ENCODE assay signal across 16 cellular contexts in the genomic region with DNA sequence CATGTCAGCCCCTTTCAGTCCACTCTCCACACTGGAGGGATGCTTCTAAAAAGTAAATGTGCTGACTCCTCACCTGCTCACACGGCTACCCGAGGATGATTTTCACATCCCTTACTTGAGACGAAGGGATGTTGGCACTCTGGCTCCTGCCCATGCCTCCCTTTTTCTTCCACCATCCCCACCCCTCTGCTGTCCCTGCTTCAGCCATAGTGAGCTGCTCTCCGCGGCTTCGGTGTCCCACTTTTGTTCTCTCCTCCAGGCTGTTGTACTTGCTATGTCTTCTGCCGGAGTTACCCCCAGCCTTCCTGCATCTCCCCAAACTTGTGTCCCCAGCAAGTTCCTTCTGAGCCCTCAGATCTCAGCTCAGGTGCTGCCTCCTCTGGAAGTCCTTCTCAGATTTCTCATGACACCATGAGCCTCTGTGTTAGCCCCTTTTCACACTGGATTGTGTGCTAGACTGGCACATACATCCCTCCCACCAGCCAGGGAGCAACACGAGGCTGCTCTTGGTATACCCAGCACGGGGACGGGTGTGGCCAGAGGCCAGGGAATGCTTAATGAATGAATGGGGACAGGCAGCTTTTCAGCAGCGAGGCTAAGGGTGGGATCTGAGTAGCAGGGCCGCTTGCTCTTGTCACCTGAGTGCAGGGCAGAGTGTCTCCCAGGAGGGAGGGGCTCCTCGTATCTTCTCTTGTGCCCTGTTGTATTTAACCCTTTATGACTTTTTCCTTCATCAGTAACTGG.
DNase-seq lines count a peak whose midpoint lies in the region; ATAC-seq and TF ChIP-seq lines count a peak whose summit lies in the region.
"Had no signal": no experiment of that assay in that cellular context is flagged by ENCODE, and none has a peak within 500 bp of the region (broad histone marks: within the 10 kb centered on the region; RNA-seq: fewer than 3 reads in every experiment).

No MANE protein-coding gene starts in this region.

- H3K4me1 ChIP-seq in muscle layer of duodenum (ENCODE audit: control insufficient read depth in 1 of 2, insufficient read depth in 2 of 2, low read length in 2 of 2) (peaks cover 0 to 29% of the 10 kb centered on the region in 2 donors), tibial artery (peaks cover 0 to 37% (median 26%) of the 10 kb centered on the region in 4 donors)

- peak overlapping the region; percentile 46 to 53 for H3K4me3 ChIP-seq in muscle layer of duodenum (ENCODE audit: low read depth in 1 of 2, low read length in 2 of 2)
- peak overlapping the region; percentile 48 to 56 for H3K4me3 ChIP-seq in tibial artery
- H3K4me3 ChIP-seq: lung, SJSA1 had no signal

- no peak for TF ChIP-seq CTCF in RWPE1 (conservative IDR thresholded peaks at IDR 0.05; ENCODE audit: low read depth)
- TF ChIP-seq CTCF in tibial artery (IDR thresholded peaks at IDR 0.05), result no peak

- no peaks in the 10 kb centered on the region for H3K36me3 ChIP-seq in muscle layer of duodenum (ENCODE audit: control insufficient read depth in 1 of 2, insufficient read depth in 2 of 2, low read length in 2 of 2)
- no peaks in the 10 kb centered on the region for H3K36me3 ChIP-seq in tibial artery
- H3K36me3 ChIP-seq: SJSA1 had no signal

- intact Hi-C loops in tibial artery (cut with DNase I; ENCODE audit: low total_unique reads), result loop anchor here (10.0 kb wide), 1 partner anchor 95 kb away; a partner anchor contains a TSS

- ATAC-seq in HG03378 (IDR thresholded peaks at IDR 0.05; ENCODE audit: unreplicated experiment), result no peak
- ATAC-seq in GM21786 (IDR thresholded peaks at IDR 0.05; ENCODE audit: unreplicated experiment), result no peak
- no peak for ATAC-seq in GM18511 (IDR thresholded peaks at IDR 0.05; ENCODE audit: unreplicated experiment)
- ATAC-seq: HCT116; stimulated activated naive B cell treated with anti-CD40 and anti-IgM and Interleukin-4, amounts not matched to agents 10 μg/mL and 1 μg/mL and 100 μg/mL, for 72 hours had no signal

- H3K27ac ChIP-seq in RWPE1 (peak overlapping the region; percentile 38; the same call in 1 of the 2 replicates), muscle layer of duodenum (ENCODE audit: low read length) (no peak overlapping the region), tibial artery (peak overlapping the region; percentile 85 to 91)
- H3K27ac ChIP-seq: SJSA1 had no signal

- CTCF ChIA-PET in RWPE1 (lab: Yijun Ruan, JAX), result no interaction called here

- no peaks in the 10 kb centered on the region for H3K27me3 ChIP-seq in muscle layer of duodenum (ENCODE audit: low read depth, low read length)
- H3K27me3 ChIP-seq in tibial artery, result no peaks in the 10 kb centered on the region
- H3K27me3 ChIP-seq: SJSA1 had no signal

- POLR2A ChIA-PET in RWPE1 (lab: Yijun Ruan, JAX; ENCODE audit: low non-redundant PET), result no interaction called here

- DNase-seq in RWPE1 (ENCODE audit: low spot score), result no peak
- peak; percentile 33 for DNase-seq in globus pallidus (ENCODE audit: low spot score)
- DNase-seq in tibial artery, result no peak
- DNase-seq: activated naive CD4-positive, alpha-beta T cell; CD4-positive, CD25-positive, alpha-beta regulatory T cell; hippocampal formation; NCI-H2081 treated with DMSO at 0.1 percent for 48 hours; stimulated activated CD4-positive, alpha-beta T cell treated with anti-CD3 and anti-CD28 coated beads, Interleukin-4, amount 100 ng/mL, for 24 hours; stimulated activated naive B cell treated with anti-CD40 and anti-IgM and Interleukin-4, amounts not matched to agents 10 μg/mL and 1 μg/mL and 100 μg/mL, for 72 hours had no signal

- H3K9me3 ChIP-seq in muscle layer of duodenum (ENCODE audit: control insufficient read depth in 1 of 2, low read length in 2 of 2), result no peaks in the 10 kb centered on the region
- H3K9me3 ChIP-seq in tibial artery, result no peaks in the 10 kb centered on the region
- H3K9me3 ChIP-seq: SJSA1 had no signal
